ENCODE assay signal across 9 cellular contexts in genomic region chr1:185720633-185721272, GRCh38.
DNase-seq lines count a peak whose midpoint lies in the region; ATAC-seq and TF ChIP-seq lines count a peak whose summit lies in the region.
"Had no signal": no experiment of that assay in that cellular context is flagged by ENCODE, and none has a peak within 500 bp of the region (broad histone marks: within the 10 kb centered on the region; RNA-seq: fewer than 3 reads in every experiment).

No MANE protein-coding gene starts in this region.

- ATAC-seq in GM18517 (IDR thresholded peaks at IDR 0.05; ENCODE audit: unreplicated experiment) (no peak), HG03097 (IDR thresholded peaks at IDR 0.05; ENCODE audit: low FRiP score, unreplicated experiment) (no peak), HG02678 (IDR thresholded peaks at IDR 0.05; ENCODE audit: unreplicated experiment) (no peak)

- no peak overlapping the region for H3K4me3 ChIP-seq in AG10803 (ENCODE audit: low read length)
- no peak overlapping the region for H3K4me3 ChIP-seq in HL-60 (replicated peaks; ENCODE audit: insufficient read depth, low read length)
- no peak overlapping the region for H3K4me3 ChIP-seq in WERI-Rb-1 (ENCODE audit: low read depth, low read length)
- H3K4me3 ChIP-seq: HAP-1 had no signal

- H3K36me3 ChIP-seq in WERI-Rb-1 = no peaks in the 10 kb centered on the region
- H3K36me3 ChIP-seq: HAP-1 had no signal

- H3K9me3 ChIP-seq in WERI-Rb-1 (ENCODE audit: severe bottlenecking) = no peaks in the 10 kb centered on the region
- H3K9me3 ChIP-seq: HAP-1 had no signal

- peak; percentile 74 for TF ChIP-seq CTCF in AG10803 (conservative IDR thresholded peaks at IDR 0.05; ENCODE audit: low read length)
- peak; percentile 4 for TF ChIP-seq CTCF in HL-60 (IDR thresholded peaks at IDR 0.05; ENCODE audit: insufficient read depth, low read length)
- TF ChIP-seq CTCF in WERI-Rb-1 (IDR thresholded peaks at IDR 0.05; ENCODE audit: low read depth, low read length) = 0 out of 2 replicates have a peak, but pooled peaks have one; percentile 7

- no peaks in the 10 kb centered on the region for H3K27me3 ChIP-seq in HL-60 (ENCODE audit: insufficient read depth, poor library complexity, severe bottlenecking)
- no peaks in the 10 kb centered on the region for H3K27me3 ChIP-seq in WERI-Rb-1 (ENCODE audit: insufficient read depth, low read depth, severe bottlenecking)

- DNase-seq in AG10803 (ENCODE audit: low read depth) (peak; percentile 80), HL-60 (ENCODE audit: low read depth in 1 of 2, low spot score in 1 of 2) (no peak), WERI-Rb-1 (no peak), inferior parietal cortex (ENCODE audit: extremely low spot score) (peak; percentile 49)
- DNase-seq in effector CD4-positive, alpha-beta T cell = no peak

- H3K27ac ChIP-seq in HL-60 (replicated peaks) = no peak overlapping the region
- no peak overlapping the region for H3K27ac ChIP-seq in WERI-Rb-1

Comparison
In these comparisons a context has a peak if more than half of its experiments do, and no peak if none do; other contexts are left out.
1. DNase-seq: peak in AG10803 (single experiment) and inferior parietal cortex (single experiment); none in HL-60 (0 of 2), WERI-Rb-1 (single experiment) and effector CD4-positive, alpha-beta T cell (single experiment).
2. CTCF ChIP-seq: peak in every context shown above with its lines; median percentile 74 in AG10803; 7 in WERI-Rb-1; 4 in HL-60.